Comparison of ENCODE assay signal across 28 cellular contexts in genomic region chr4:23036921-23037495, GRCh38.
"Had no signal": no experiment of that assay in that cellular context is flagged by ENCODE, and none has a peak within 500 bp of the region (broad histone marks: within the 10 kb centered on the region; RNA-seq: fewer than 3 reads in every experiment).

No MANE protein-coding gene starts in this region.

- H3K4me1 ChIP-seq: body of pancreas, esophagus squamous epithelium, gastroesophageal sphincter had no signal

- H3K4me3 ChIP-seq: body of pancreas, esophagus squamous epithelium, gastroesophageal sphincter had no signal

- DNase-seq: activated B cell treated with CpG ODN at 0.5 μM for 24 hours; activated CD4-positive, alpha-beta T cell treated with anti-CD3 and anti-CD28 coated beads for 48 hours; activated CD4-positive, alpha-beta T cell treated with anti-CD3 and anti-CD28 coated beads, Interleukin-2, amount 50 U/mL, for 1 hour; activated CD4-positive, alpha-beta T cell treated with anti-CD3 and anti-CD28 coated beads, Interleukin-2, amount 50 U/mL, for 48 hours; activated CD8-positive, alpha-beta memory T cell treated with anti-CD3 and anti-CD28 coated beads for 24 hours; activated CD8-positive, alpha-beta T cell treated with anti-CD3 and anti-CD28 coated beads for 36 hours; activated effector memory CD4-positive, alpha-beta T cell treated with Interleukin-2 at 50 U/mL for 16 hours; activated gamma-delta T cell treated with Interleukin-2 at 50 U/mL for 16 hours; activated naive CD4-positive, alpha-beta T cell treated with anti-CD3 and anti-CD28 coated beads, Interleukin-2, amount 50 U/mL, for 16 hours; activated naive CD4-positive, alpha-beta T cell treated with Interleukin-2 at 50 U/mL for 16 hours; activated T-cell treated with anti-CD3 and anti-CD28 coated beads, Interleukin-2, amount 50 U/mL, for 4 hours; amniotic stem cell; anterior cingulate cortex; body of pancreas; caudate nucleus; cortex of kidney; dermis blood vessel endothelial cell; effector CD4-positive, alpha-beta T cell; effector memory CD8-positive, alpha-beta T cell; esophagus squamous epithelium; foreskin melanocyte; T-helper 1 cell; T-helper 17 cell; T1000; WERI-Rb-1 had no signal

- H3K36me3 ChIP-seq: esophagus squamous epithelium, gastroesophageal sphincter, WERI-Rb-1 had no signal

- H3K27ac ChIP-seq: body of pancreas, esophagus squamous epithelium, gastroesophageal sphincter, WERI-Rb-1 had no signal

- ATAC-seq: activated CD4-positive, CD25-positive, alpha-beta regulatory T cell treated with anti-CD3 and anti-CD28 coated beads, Interleukin-2, amount 50 U/mL, for 24 hours; activated CD8-positive, alpha-beta T cell treated with anti-CD3 and anti-CD28 coated beads for 36 hours; activated T-cell treated with anti-CD3 and anti-CD28 coated beads, Interleukin-2, amount 50 U/mL, for 4 hours; activated T-helper 17 cell treated with anti-CD3 and anti-CD28 coated beads, Interleukin-2, amount 50 U/mL, for 72 hours; body of pancreas; effector memory CD8-positive, alpha-beta T cell; gastroesophageal sphincter; T-helper 17 cell had no signal

- H3K27me3 ChIP-seq: body of pancreas, esophagus squamous epithelium, gastroesophageal sphincter had no signal

- H3K9me3 ChIP-seq: body of pancreas, esophagus squamous epithelium, gastroesophageal sphincter had no signal
